ENCODE assay signal across 1 cellular context in the genomic region with DNA sequence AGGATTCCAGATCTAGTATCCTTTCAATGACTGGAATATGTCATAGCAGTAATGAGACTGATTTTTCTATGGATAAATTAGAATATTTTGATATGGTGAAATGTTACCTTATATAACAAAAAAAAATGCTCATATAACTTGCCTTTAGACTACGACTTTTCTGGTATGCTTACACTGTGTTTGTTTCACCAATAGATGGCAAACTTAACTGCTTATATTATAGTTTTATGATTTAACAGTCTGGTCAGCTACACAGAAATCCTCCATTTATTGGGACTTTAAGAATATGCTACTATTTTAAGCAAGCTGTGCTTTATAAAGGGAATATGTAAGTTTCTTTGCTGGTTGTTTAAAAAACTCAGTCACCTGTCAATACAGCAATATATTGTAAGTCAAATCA.
TF ChIP-seq lines count a peak whose summit lies in the region.

No MANE protein-coding gene starts in this region.

TF ChIP-seq in SK-N-SH, 30 proteins besides CTCF, POLR2A, EP300 and RAD21 (continued from another document):
- TF ChIP-seq, protein P1, sequence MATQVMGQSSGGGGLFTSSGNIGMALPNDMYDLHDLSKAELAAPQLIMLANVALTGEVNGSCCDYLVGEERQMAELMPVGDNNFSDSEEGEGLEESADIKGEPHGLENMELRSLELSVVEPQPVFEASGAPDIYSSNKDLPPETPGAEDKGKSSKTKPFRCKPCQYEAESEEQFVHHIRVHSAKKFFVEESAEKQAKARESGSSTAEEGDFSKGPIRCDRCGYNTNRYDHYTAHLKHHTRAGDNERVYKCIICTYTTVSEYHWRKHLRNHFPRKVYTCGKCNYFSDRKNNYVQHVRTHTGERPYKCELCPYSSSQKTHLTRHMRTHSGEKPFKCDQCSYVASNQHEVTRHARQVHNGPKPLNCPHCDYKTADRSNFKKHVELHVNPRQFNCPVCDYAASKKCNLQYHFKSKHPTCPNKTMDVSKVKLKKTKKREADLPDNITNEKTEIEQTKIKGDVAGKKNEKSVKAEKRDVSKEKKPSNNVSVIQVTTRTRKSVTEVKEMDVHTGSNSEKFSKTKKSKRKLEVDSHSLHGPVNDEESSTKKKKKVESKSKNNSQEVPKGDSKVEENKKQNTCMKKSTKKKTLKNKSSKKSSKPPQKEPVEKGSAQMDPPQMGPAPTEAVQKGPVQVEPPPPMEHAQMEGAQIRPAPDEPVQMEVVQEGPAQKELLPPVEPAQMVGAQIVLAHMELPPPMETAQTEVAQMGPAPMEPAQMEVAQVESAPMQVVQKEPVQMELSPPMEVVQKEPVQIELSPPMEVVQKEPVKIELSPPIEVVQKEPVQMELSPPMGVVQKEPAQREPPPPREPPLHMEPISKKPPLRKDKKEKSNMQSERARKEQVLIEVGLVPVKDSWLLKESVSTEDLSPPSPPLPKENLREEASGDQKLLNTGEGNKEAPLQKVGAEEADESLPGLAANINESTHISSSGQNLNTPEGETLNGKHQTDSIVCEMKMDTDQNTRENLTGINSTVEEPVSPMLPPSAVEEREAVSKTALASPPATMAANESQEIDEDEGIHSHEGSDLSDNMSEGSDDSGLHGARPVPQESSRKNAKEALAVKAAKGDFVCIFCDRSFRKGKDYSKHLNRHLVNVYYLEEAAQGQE (IDR thresholded peaks at IDR 0.05; ENCODE audit: low read depth, low read length): no peak
- TF ChIP-seq FOSL2 (IDR thresholded peaks at IDR 0.05; ENCODE audit: borderline replicate concordance, low read depth): no peak
- TF ChIP-seq, protein P2, sequence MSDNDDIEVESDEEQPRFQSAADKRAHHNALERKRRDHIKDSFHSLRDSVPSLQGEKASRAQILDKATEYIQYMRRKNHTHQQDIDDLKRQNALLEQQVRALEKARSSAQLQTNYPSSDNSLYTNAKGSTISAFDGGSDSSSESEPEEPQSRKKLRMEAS (IDR thresholded peaks at IDR 0.05; ENCODE audit: low read depth): no peak
- TF ChIP-seq, protein P3, sequence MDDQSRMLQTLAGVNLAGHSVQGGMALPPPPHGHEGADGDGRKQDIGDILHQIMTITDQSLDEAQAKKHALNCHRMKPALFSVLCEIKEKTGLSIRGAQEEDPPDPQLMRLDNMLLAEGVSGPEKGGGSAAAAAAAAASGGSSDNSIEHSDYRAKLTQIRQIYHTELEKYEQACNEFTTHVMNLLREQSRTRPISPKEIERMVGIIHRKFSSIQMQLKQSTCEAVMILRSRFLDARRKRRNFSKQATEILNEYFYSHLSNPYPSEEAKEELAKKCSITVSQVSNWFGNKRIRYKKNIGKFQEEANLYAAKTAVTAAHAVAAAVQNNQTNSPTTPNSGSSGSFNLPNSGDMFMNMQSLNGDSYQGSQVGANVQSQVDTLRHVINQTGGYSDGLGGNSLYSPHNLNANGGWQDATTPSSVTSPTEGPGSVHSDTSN (IDR thresholded peaks at IDR 0.05): no peak
- no peak for TF ChIP-seq RCOR1 (IDR thresholded peaks at IDR 0.05; ENCODE audit: low read length)
- TF ChIP-seq TCF12 (IDR thresholded peaks at IDR 0.05): no peak
- TF ChIP-seq GATA2 (CRISPR knock-in tag; IDR thresholded peaks at IDR 0.05): no peak
- no peak for TF ChIP-seq SIN3A (IDR thresholded peaks at IDR 0.05; ENCODE audit: borderline replicate concordance, low read depth, low read length)
- no peak for TF ChIP-seq YY1 (IDR thresholded peaks at IDR 0.05; ENCODE audit: low read depth)
- no peak for TF ChIP-seq CHD2 (IDR thresholded peaks at IDR 0.05; ENCODE audit: low read length, partially characterized antibody)
- no peak for TF ChIP-seq FOXJ3 (CRISPR knock-in tag; IDR thresholded peaks at IDR 0.05)
